10 cellular contexts compared by ENCODE assay signal in the genomic region with DNA sequence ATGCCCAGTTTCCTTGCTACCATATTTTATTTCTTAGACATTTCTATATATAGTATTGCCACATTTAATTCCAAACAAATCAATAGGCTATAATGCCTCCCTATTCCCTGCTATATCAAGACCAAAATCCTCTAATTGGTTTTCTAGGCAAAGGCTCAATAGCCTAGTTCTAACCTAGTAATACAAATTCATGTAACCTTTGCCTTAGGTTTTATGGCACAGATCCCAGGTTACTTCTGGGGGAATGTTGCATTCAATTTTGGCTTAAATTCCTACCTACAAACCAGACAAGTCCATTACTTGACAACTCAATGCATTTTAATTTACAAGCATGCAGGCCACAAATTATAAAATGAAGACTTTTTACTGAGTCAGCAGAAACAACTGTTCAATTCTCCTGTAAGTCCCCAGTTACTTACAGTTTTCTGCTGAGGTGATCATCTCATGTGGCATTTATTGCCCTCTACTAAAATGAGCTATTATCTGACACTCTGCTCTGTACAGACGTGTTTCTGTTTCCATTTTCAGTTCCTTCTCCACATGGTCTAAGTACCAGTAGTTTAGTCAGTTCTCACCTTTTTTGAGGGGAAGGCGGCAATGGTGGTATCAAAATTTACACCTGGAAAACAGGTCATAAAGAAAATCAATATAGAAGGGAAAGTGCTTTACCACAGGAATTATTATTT. TPM values are rescaled to one million over a fixed set of nuclear protein-coding genes. Genes with fewer than 3 reads are reported as not detected.
DNase-seq lines count a peak whose midpoint lies in the region; ATAC-seq and TF ChIP-seq lines count a peak whose summit lies in the region.
"Had no signal": no experiment of that assay in that cellular context is flagged by ENCODE, and none has a peak within 500 bp of the region (broad histone marks: within the 10 kb centered on the region; RNA-seq: fewer than 3 reads in every experiment).

No MANE protein-coding gene starts in this region.

- H3F3A ChIP-seq in MM.1S (ENCODE audit: insufficient read depth, low read length), result peaks cover 12% of the 10 kb centered on the region; the same call in 1 of the 2 replicates

- CTCF ChIA-PET in CD4-positive, alpha-beta memory T cell (lab: Charles Lee; ENCODE audit: partially characterized antibody), result interaction anchor here (2.2 kb wide), 1 partner anchor 29 kb away, joined by 9 read pairs; a partner anchor contains a TSS

- no peaks in the 10 kb centered on the region for H3K9me2 ChIP-seq in MM.1S (replicated peaks; ENCODE audit: insufficient read depth, low read length)

- POLR2A ChIA-PET in CD4-positive, alpha-beta memory T cell (lab: Charles Lee; ENCODE audit: partially characterized antibody), result no interaction called here

- H3K27me3 Mint-ChIP-seq in CD4-positive, alpha-beta memory T cell, result no peaks in the 10 kb centered on the region
- H3K27me3 Mint-ChIP-seq in activated naive CD8-positive, alpha-beta T cell treated with anti-CD3 and anti-CD28 coated beads, Interleukin-2, amount 50 U/mL, for 24 hours, result no peaks in the 10 kb centered on the region

- no peak overlapping the region for H3K9ac ChIP-seq in MM.1S (ENCODE audit: low read length)

- intact Hi-C loops in CD4-positive, alpha-beta memory T cell (cut with micrococcal nuclease), result no loop called here

- H4K20me1 ChIP-seq in MM.1S (ENCODE audit: insufficient read depth, low read length), result no peaks in the 10 kb centered on the region

- peak overlapping the region in 4 of 7 donors; percentile 11 to 76 (median 30) for H3K27ac Mint-ChIP-seq in CD4-positive, alpha-beta memory T cell
- H3K27ac Mint-ChIP-seq in activated naive CD8-positive, alpha-beta T cell treated with anti-CD3 and anti-CD28 coated beads, Interleukin-2, amount 50 U/mL, for 24 hours, result no peak overlapping the region

- ATAC-seq in GM19351 (IDR thresholded peaks at IDR 0.05; ENCODE audit: unreplicated experiment) (peak; percentile 100), HG02870 (IDR thresholded peaks at IDR 0.05; ENCODE audit: unreplicated experiment) (peak; percentile 99)
- ATAC-seq in activated naive CD8-positive, alpha-beta T cell treated with anti-CD3 and anti-CD28 coated beads, Interleukin-2, amount 50 U/mL, for 24 hours, result no peak
- ATAC-seq: upper lobe of right lung had no signal

- H3K9me3 Mint-ChIP-seq in CD4-positive, alpha-beta memory T cell, result no peaks in the 10 kb centered on the region
- H3K9me3 Mint-ChIP-seq in activated naive CD8-positive, alpha-beta T cell treated with anti-CD3 and anti-CD28 coated beads, Interleukin-2, amount 50 U/mL, for 24 hours, result no peaks in the 10 kb centered on the region

- no peaks in the 10 kb centered on the region for H3K79me2 ChIP-seq in MM.1S (ENCODE audit: low read length)

- no peak overlapping the region for H3K4me3 ChIP-seq in CD4-positive, alpha-beta memory T cell (ENCODE audit: low read length in 2 of 2)
- no peak overlapping the region for H3K4me3 ChIP-seq in MM.1S (ENCODE audit: low read length)
- H3K4me3 ChIP-seq: upper lobe of right lung had no signal

- H2AFZ ChIP-seq in MM.1S (ENCODE audit: low read length), result no peak overlapping the region

- no peak overlapping the region for H3K4me3 Mint-ChIP-seq in CD4-positive, alpha-beta memory T cell
- no peak overlapping the region for H3K4me3 Mint-ChIP-seq in activated naive CD8-positive, alpha-beta T cell treated with anti-CD3 and anti-CD28 coated beads, Interleukin-2, amount 50 U/mL, for 24 hours

- TF ChIP-seq CTCF in MM.1S (IDR thresholded peaks at IDR 0.05; ENCODE audit: low read length), result no peak

- peaks cover 0 to 13% (median 4%) of the 10 kb centered on the region in 4 donors for H3K4me1 Mint-ChIP-seq in CD4-positive, alpha-beta memory T cell
- H3K4me1 Mint-ChIP-seq in activated naive CD8-positive, alpha-beta T cell treated with anti-CD3 and anti-CD28 coated beads, Interleukin-2, amount 50 U/mL, for 24 hours, result peaks cover 2% of the 10 kb centered on the region

- no peak for DNase-seq in CD4-positive, alpha-beta memory T cell
- DNase-seq in MM.1S (peak; percentile 58), DMS153 treated with DMSO at 0.1 percent for 48 hours (lab: John Stamatoyannopoulos, UW; ENCODE audit: unreplicated experiment) (no peak), NCI-H774 (lab: John Stamatoyannopoulos, UW) (no peak)
- no peak for DNase-seq in stimulated activated CD4-positive, alpha-beta T cell treated with anti-CD3 and anti-CD28 coated beads, Interleukin-2, amount 100 ng/mL, for 48 hours
- DNase-seq in activated naive CD8-positive, alpha-beta T cell treated with anti-CD3 and anti-CD28 coated beads, Interleukin-2, amount 50 U/mL, for 24 hours, result no peak
- DNase-seq: glutamatergic neuron, upper lobe of right lung had no signal

- no peak overlapping the region for H3K27ac ChIP-seq in CD4-positive, alpha-beta memory T cell (ENCODE audit: low read depth, low read length)
- H3K27ac ChIP-seq in MM.1S (ENCODE audit: low read length), result peak overlapping the region; percentile 43; the same call in 1 of the 2 replicates

- no peaks in the 10 kb centered on the region for H3K27me3 ChIP-seq in CD4-positive, alpha-beta memory T cell (ENCODE audit: insufficient read depth, low read length)
- H3K27me3 ChIP-seq in MM.1S (replicated peaks; ENCODE audit: insufficient read depth, low read length), result no peaks in the 10 kb centered on the region
- H3K27me3 ChIP-seq: upper lobe of right lung had no signal

- H3K36me3 Mint-ChIP-seq in CD4-positive, alpha-beta memory T cell, result peaks cover 3 to 14% of the 10 kb centered on the region in 2 donors
- peaks cover 25% of the 10 kb centered on the region for H3K36me3 Mint-ChIP-seq in activated naive CD8-positive, alpha-beta T cell treated with anti-CD3 and anti-CD28 coated beads, Interleukin-2, amount 50 U/mL, for 24 hours (ENCODE audit: low read depth)

- no peaks in the 10 kb centered on the region for H3K36me3 ChIP-seq in CD4-positive, alpha-beta memory T cell (ENCODE audit: insufficient read depth, low read length)
- H3K36me3 ChIP-seq in MM.1S (replicated peaks; ENCODE audit: insufficient read depth, low read length), result no peaks in the 10 kb centered on the region; the same call in 1 of the 2 replicates

- H3K4me2 ChIP-seq in MM.1S (ENCODE audit: low read depth, low read length), result no peak overlapping the region

- no peaks in the 10 kb centered on the region for H3K4me1 ChIP-seq in CD4-positive, alpha-beta memory T cell (ENCODE audit: insufficient read depth, low read length)
- peaks cover 22% of the 10 kb centered on the region; the same call in 1 of the 2 replicates for H3K4me1 ChIP-seq in MM.1S (ENCODE audit: low read length)

- H3K9me3 ChIP-seq in CD4-positive, alpha-beta memory T cell (ENCODE audit: control insufficient read depth in 1 of 2, low read length in 2 of 2), result no peaks in the 10 kb centered on the region
- H3K9me3 ChIP-seq in MM.1S (replicated peaks; ENCODE audit: insufficient read depth, low read length), result no peaks in the 10 kb centered on the region
- H3K9me3 ChIP-seq: upper lobe of right lung had no signal

RNA-seq across cellular contexts. Expression of a gene that starts 11.7 kb away (rescaled TPM):
- under 1 TPM; 0.64 to 0.83 TPM for total RNA-seq in CD4-positive, alpha-beta memory T cell
- under 1 TPM in 1 of 2 donors, not detected in 1; 0.70 TPM for polyA plus RNA-seq in CD4-positive, alpha-beta memory T cell

RNA-seq across cellular contexts. Expression of a gene that starts 30.1 kb away (rescaled TPM):
- 10 to 100 TPM; 30.3 to 32.4 TPM for total RNA-seq in CD4-positive, alpha-beta memory T cell
- 10 to 100 TPM; 13.4 to 16.3 TPM for polyA plus RNA-seq in CD4-positive, alpha-beta memory T cell
